In genomic region chr1:152436593-152437338, GRCh38 we compare ENCODE assay signal across 33 cellular contexts. TPM values are rescaled to one million over a fixed set of nuclear protein-coding genes. Genes with fewer than 3 reads are reported as not detected.
DNase-seq lines count a peak whose midpoint lies in the region; TF ChIP-seq lines count a peak whose summit lies in the region.
"Had no signal": no experiment of that assay in that cellular context is flagged by ENCODE, and none has a peak within 500 bp of the region (broad histone marks: within the 10 kb centered on the region; RNA-seq: fewer than 3 reads in every experiment).

No MANE protein-coding gene starts in this region.

- H3K36me3 ChIP-seq in esophagus squamous epithelium = no peaks in the 10 kb centered on the region
- H3K36me3 ChIP-seq in SJCRH30 = no peaks in the 10 kb centered on the region
- H3K36me3 ChIP-seq: ascending aorta, left ventricle myocardium inferior, neural progenitor cell, sigmoid colon had no signal

- POLR2A ChIA-PET in RWPE1 (lab: Yijun Ruan, JAX; ENCODE audit: low non-redundant PET) = no interaction called here

- H3K9me3 ChIP-seq in esophagus squamous epithelium (no peaks in the 10 kb centered on the region), SJCRH30 (replicated peaks) (no peaks in the 10 kb centered on the region)
- H3K9me3 ChIP-seq: ascending aorta, left ventricle myocardium inferior, mucosa of descending colon, sigmoid colon had no signal

- H3K4me3 ChIP-seq in esophagus squamous epithelium (no peak overlapping the region), SJCRH30 (no peak overlapping the region)
- H3K4me3 ChIP-seq: ascending aorta, left ventricle myocardium inferior, mucosa of descending colon, neural progenitor cell, PC-9, sigmoid colon had no signal

- DNase-seq in NCI-H82 (lab: John Stamatoyannopoulos, UW) (peak; percentile 20), NCI-H82 treated with DMSO at 0.1 percent for 48 hours (lab: John Stamatoyannopoulos, UW; ENCODE audit: unreplicated experiment) (no peak), RWPE1 (ENCODE audit: low spot score) (peak; percentile 73), esophagus squamous epithelium (lab: John Stamatoyannopoulos, UW) (no peak), renal cortical epithelial cell (ENCODE audit: low read depth) (peak; percentile 25), SJCRH30 (no peak), anterior cingulate cortex (lab: John Stamatoyannopoulos, UW) (no peak), NCI-H345 treated with DMSO at 0.1 percent for 48 hours (lab: John Stamatoyannopoulos, UW; ENCODE audit: unreplicated experiment) (no peak)
- DNase-seq: activated CD4-positive, alpha-beta T cell treated with anti-CD3 and anti-CD28 coated beads for 4 hours; COR-L47; DND-41; effector CD8-positive, alpha-beta T cell; GOT3; head of caudate nucleus; KBM-7; left ventricle myocardium inferior; mucosa of descending colon; NCI-H187 treated with DMSO at 0.1 percent for 48 hours; NCI-H2227 treated with DMSO at 0.1 percent for 48 hours; NCI-H774; PC-9; sigmoid colon; T-helper 17 cell had no signal

- peak overlapping the region; percentile 29; the same call in 1 of the 2 replicates for H3K27ac ChIP-seq in RWPE1
- H3K27ac ChIP-seq in esophagus squamous epithelium = peak overlapping the region; percentile 61 to 88 (median 79)
- no peak overlapping the region for H3K27ac ChIP-seq in SJCRH30
- H3K27ac ChIP-seq: 22Rv1, ascending aorta, left ventricle myocardium inferior, neural progenitor cell, PC-9, sigmoid colon had no signal

- intact Hi-C loops in esophagus squamous epithelium (cut with DNase I) = no loop called here

- no peaks in the 10 kb centered on the region for H3K27me3 ChIP-seq in esophagus squamous epithelium
- no peaks in the 10 kb centered on the region; the same call in 1 of the 2 replicates for H3K27me3 ChIP-seq in SJCRH30
- H3K27me3 ChIP-seq: ascending aorta, neural progenitor cell, sigmoid colon had no signal

- 50 to 51% methylated on average over 2 of the region's 2 CpGs for WGBS in esophagus squamous epithelium, 2 donors

- CTCF ChIA-PET in RWPE1 (lab: Yijun Ruan, JAX) = interaction anchor here (0.7 to 1.5 kb wide), 4 partner anchors 22 to 248 kb away, joined by 3 to 7 read pairs (median 4); no protein-coding TSS in a partner anchor

- TF ChIP-seq CTCF in RWPE1 (conservative IDR thresholded peaks at IDR 0.05; ENCODE audit: low read depth) (no peak), esophagus squamous epithelium (IDR thresholded peaks at IDR 0.05) (no peak)

- peaks cover 11 to 50% (median 23%) of the 10 kb centered on the region in 3 donors for H3K4me1 ChIP-seq in esophagus squamous epithelium
- no peaks in the 10 kb centered on the region for H3K4me1 ChIP-seq in SJCRH30
- H3K4me1 ChIP-seq: neural progenitor cell had no signal

- TF ChIP-seq POLR2A in esophagus squamous epithelium (IDR thresholded peaks at IDR 0.05) = no peak

RNA-seq across cellular contexts. Expression of gene CRNN, which starts 22.7 kb away (rescaled TPM):
- total RNA-seq in esophagus squamous epithelium = 1,000 to 10,000 TPM; 1,263 to 5,310 (median 2,301) TPM
- total RNA-seq in renal cortical epithelial cell = not detected in 2 replicates
- not detected in 2 replicates for total RNA-seq in SJCRH30 (2014; rRNA removed; shearing (Covaris generic))
- total RNA-seq: activated naive CD4-positive, alpha-beta T cell treated with anti-CD3 and anti-CD28 coated beads, Interleukin-2, amount 50 U/mL, for 72 hours; activated T-helper 1 cell treated with anti-CD3 and anti-CD28 coated beads, Interleukin-12 subunit alpha, Interleukin-12 subunit beta, Interleukin-2, Interleukin-4 antibody, amounts not matched to agents 30 ng/mL and 10 ng/mL and 1 ng/mL, durations not matched to agents 14 hours and 24 hours and 36 hours; B cell; cerebellum; fibroblast of lung; HT-29; left ventricle myocardium inferior; mucosa of descending colon; PC-9; posterior vena cava; sigmoid colon; T-helper 17 cell had no signal

Comparison
In these comparisons a context has a peak if more than half of its experiments do, and no peak if none do; other contexts are left out.
1. DNase-seq: peak in NCI-H82 (single experiment), RWPE1 (single experiment) and renal cortical epithelial cell (single experiment); none in NCI-H82 treated with DMSO at 0.1 percent for 48 hours (single experiment), esophagus squamous epithelium (single experiment), SJCRH30 (0 of 2), anterior cingulate cortex (0 of 58) and NCI-H345 treated with DMSO at 0.1 percent for 48 hours (single experiment).
2. RNA of gene CRNN, which starts 22.7 kb away (total RNA-seq): 1,263 to 5,310 TPM in esophagus squamous epithelium; not detected in renal cortical epithelial cell and not detected in SJCRH30; every median in the first group is over 1,000 times any median in the second.